26 cellular contexts compared by ENCODE assay signal in the genomic region with DNA sequence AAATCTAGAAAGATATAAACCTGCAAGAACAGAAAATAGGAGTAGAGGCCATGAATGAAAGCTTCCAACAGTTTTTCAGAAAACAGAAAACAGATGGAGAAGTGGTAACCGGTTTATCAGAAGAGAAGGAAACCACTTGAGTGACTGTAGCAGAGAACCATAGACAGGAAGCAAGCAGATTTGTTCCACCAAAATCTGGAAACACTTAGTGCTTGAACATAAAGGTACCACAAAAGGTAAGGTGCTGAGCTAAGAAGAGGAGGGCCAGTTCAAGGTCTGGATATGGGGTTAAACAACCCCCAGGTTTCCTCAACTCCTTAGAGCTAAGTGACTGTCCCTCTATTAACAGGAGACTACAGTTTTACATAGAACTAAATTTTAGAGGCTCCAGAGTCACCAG. TPM values are rescaled to one million over a fixed set of nuclear protein-coding genes. Genes with fewer than 3 reads are reported as not detected.
DNase-seq lines count a peak whose midpoint lies in the region; ATAC-seq lines count a peak whose summit lies in the region.
"Had no signal": no experiment of that assay in that cellular context is flagged by ENCODE, and none has a peak within 500 bp of the region (broad histone marks: within the 10 kb centered on the region; RNA-seq: fewer than 3 reads in every experiment).

No MANE protein-coding gene starts in this region.

- POLR2A ChIA-PET in activated naive CD8-positive, alpha-beta T cell treated with anti-CD3 and anti-CD28 coated beads, Interleukin-2, amount 10 ng/mL, durations not matched to agents 7 days and 5 days (lab: Charles Lee), result interaction anchor here (1.0 to 1.5 kb wide), 2 partner anchors 10 to 12 kb away, joined by 4 to 5 read pairs; partner anchors contain the start of genes ACOT13 and TDP2

- peaks cover 17% of the 10 kb centered on the region for H3K36me3 ChIP-seq in thymus (ENCODE audit: control insufficient read depth, insufficient read depth)
- H3K36me3 ChIP-seq in H7 (replicated peaks; ENCODE audit: control insufficient read depth, insufficient read depth, low read length), result peaks cover 6% of the 10 kb centered on the region

- 16% methylated on average over 1 of the region's 1 CpG for WGBS in thymus

- DNase-seq in activated naive CD8-positive, alpha-beta T cell treated with anti-CD3 and anti-CD28 coated beads, Interleukin-2, amount 10 ng/mL, durations not matched to agents 7 days and 5 days, result no peak
- no peak for DNase-seq in activated naive CD8-positive, alpha-beta T cell treated with anti-CD3 and anti-CD28 coated beads for 36 hours
- DNase-seq in T-helper 17 cell, result no peak
- no peak for DNase-seq in H7
- DNase-seq: activated CD4-positive, alpha-beta T cell treated with anti-CD3 and anti-CD28 coated beads, Interleukin-2, amount 50 U/mL, for 48 hours; activated T-cell treated with anti-CD3 and anti-CD28 coated beads, Interleukin-2, amount 50 U/mL, for 48 hours; C1 segment of cervical spinal cord; cerebellar nuclear complex; HCEC 1CT; NCI-H1436 treated with DMSO at 0.1 percent for 48 hours; NCI-H510A; NK-92 treated with Interleukin-12 subunit alpha and Interleukin-12 subunit beta, amount 100 ng/mL, for 24 hours; SIG-M5; stimulated activated CD4-positive, alpha-beta T cell treated with anti-CD3 and anti-CD28 coated beads, Interleukin-1b, Interleukin-23, amount 100 ng/mL, for 48 hours; testis had no signal

- H3K4me3 ChIP-seq in thymus (ENCODE audit: low read length), result no peak overlapping the region
- no peak overlapping the region for H3K4me3 ChIP-seq in H7 (ENCODE audit: insufficient read depth, low read depth, low read length)
- H3K4me3 ChIP-seq: skin epidermis, testis, vagina had no signal

- no peak overlapping the region for H3K4me3 Mint-ChIP-seq in activated naive CD8-positive, alpha-beta T cell treated with anti-CD3 and anti-CD28 coated beads, Interleukin-2, amount 10 ng/mL, durations not matched to agents 7 days and 5 days
- no peak overlapping the region for H3K4me3 Mint-ChIP-seq in activated naive CD8-positive, alpha-beta T cell treated with anti-CD3 and anti-CD28 coated beads for 36 hours
- no peak overlapping the region for H3K4me3 Mint-ChIP-seq in T-helper 17 cell
- no peak overlapping the region for H3K4me3 Mint-ChIP-seq in dendritic cell treated with granulocyte-macrophage colony-stimulating factor and Interleukin-4, amounts not matched to agents 40 ng/mL and 50 ng/mL, for 4 days

- intact Hi-C loops in dendritic cell treated with granulocyte-macrophage colony-stimulating factor and Interleukin-4, amounts not matched to agents 40 ng/mL and 50 ng/mL, for 4 days (cut with micrococcal nuclease), result loop anchor here (5.0 kb wide), 1 partner anchor 117 kb away; the partner anchor contains the start of gene GMNN

- peak overlapping the region; percentile 12 for H3K27ac ChIP-seq in thymus (ENCODE audit: low read depth)
- H3K27ac ChIP-seq: epithelial cell of prostate, skin epidermis, testis, vagina had no signal

- no peaks in the 10 kb centered on the region for H3K9me3 Mint-ChIP-seq in activated naive CD8-positive, alpha-beta T cell treated with anti-CD3 and anti-CD28 coated beads, Interleukin-2, amount 10 ng/mL, durations not matched to agents 7 days and 5 days
- H3K9me3 Mint-ChIP-seq in activated naive CD8-positive, alpha-beta T cell treated with anti-CD3 and anti-CD28 coated beads for 36 hours, result no peaks in the 10 kb centered on the region
- H3K9me3 Mint-ChIP-seq in dendritic cell treated with granulocyte-macrophage colony-stimulating factor and Interleukin-4, amounts not matched to agents 40 ng/mL and 50 ng/mL, for 4 days, result no peaks in the 10 kb centered on the region

- peak; percentile 76 for ATAC-seq in activated naive CD8-positive, alpha-beta T cell treated with anti-CD3 and anti-CD28 coated beads, Interleukin-2, amount 10 ng/mL, durations not matched to agents 7 days and 5 days (ENCODE audit: low read depth)
- ATAC-seq in T-helper 17 cell (no peak), GM18858 (IDR thresholded peaks at IDR 0.05; ENCODE audit: unreplicated experiment) (no peak), GM19328 (IDR thresholded peaks at IDR 0.05; ENCODE audit: unreplicated experiment) (no peak)

- H3K9me3 ChIP-seq in T-helper 17 cell (ENCODE audit: control insufficient read depth, low read length, poor library complexity, severe bottlenecking), result no peaks in the 10 kb centered on the region
- no peaks in the 10 kb centered on the region for H3K9me3 ChIP-seq in thymus (ENCODE audit: control insufficient read depth)
- H3K9me3 ChIP-seq: testis, vagina had no signal

- peaks cover 26% of the 10 kb centered on the region for H3K36me3 Mint-ChIP-seq in activated naive CD8-positive, alpha-beta T cell treated with anti-CD3 and anti-CD28 coated beads, Interleukin-2, amount 10 ng/mL, durations not matched to agents 7 days and 5 days
- peaks cover 23% of the 10 kb centered on the region for H3K36me3 Mint-ChIP-seq in activated naive CD8-positive, alpha-beta T cell treated with anti-CD3 and anti-CD28 coated beads for 36 hours
- H3K36me3 Mint-ChIP-seq in T-helper 17 cell (ENCODE audit: low read depth), result peaks cover 15% of the 10 kb centered on the region
- H3K36me3 Mint-ChIP-seq in dendritic cell treated with granulocyte-macrophage colony-stimulating factor and Interleukin-4, amounts not matched to agents 40 ng/mL and 50 ng/mL, for 4 days (ENCODE audit: low read depth), result peaks cover 67% of the 10 kb centered on the region

- no peaks in the 10 kb centered on the region for H3K27me3 Mint-ChIP-seq in activated naive CD8-positive, alpha-beta T cell treated with anti-CD3 and anti-CD28 coated beads, Interleukin-2, amount 10 ng/mL, durations not matched to agents 7 days and 5 days
- no peaks in the 10 kb centered on the region for H3K27me3 Mint-ChIP-seq in activated naive CD8-positive, alpha-beta T cell treated with anti-CD3 and anti-CD28 coated beads for 36 hours
- no peaks in the 10 kb centered on the region for H3K27me3 Mint-ChIP-seq in T-helper 17 cell
- H3K27me3 Mint-ChIP-seq in dendritic cell treated with granulocyte-macrophage colony-stimulating factor and Interleukin-4, amounts not matched to agents 40 ng/mL and 50 ng/mL, for 4 days, result no peaks in the 10 kb centered on the region
- H3K27me3 Mint-ChIP-seq: activated naive CD8-positive, alpha-beta T cell had no signal

- H3K4me1 Mint-ChIP-seq in activated naive CD8-positive, alpha-beta T cell treated with anti-CD3 and anti-CD28 coated beads, Interleukin-2, amount 10 ng/mL, durations not matched to agents 7 days and 5 days, result peaks cover 15% of the 10 kb centered on the region
- H3K4me1 Mint-ChIP-seq in activated naive CD8-positive, alpha-beta T cell treated with anti-CD3 and anti-CD28 coated beads for 36 hours, result peaks cover 11% of the 10 kb centered on the region
- H3K4me1 Mint-ChIP-seq in T-helper 17 cell, result peaks cover 24% of the 10 kb centered on the region
- H3K4me1 Mint-ChIP-seq in dendritic cell treated with granulocyte-macrophage colony-stimulating factor and Interleukin-4, amounts not matched to agents 40 ng/mL and 50 ng/mL, for 4 days (ENCODE audit: low read depth), result peaks cover 28% of the 10 kb centered on the region

- H3K27me3 ChIP-seq in thymus (ENCODE audit: control insufficient read depth, insufficient read depth), result no peaks in the 10 kb centered on the region
- H3K27me3 ChIP-seq in H7 (ENCODE audit: control insufficient read depth, insufficient read depth, low read length), result no peaks in the 10 kb centered on the region
- H3K27me3 ChIP-seq: testis, vagina had no signal

- H3K27ac Mint-ChIP-seq in activated naive CD8-positive, alpha-beta T cell treated with anti-CD3 and anti-CD28 coated beads, Interleukin-2, amount 10 ng/mL, durations not matched to agents 7 days and 5 days, result no peak overlapping the region
- H3K27ac Mint-ChIP-seq in activated naive CD8-positive, alpha-beta T cell treated with anti-CD3 and anti-CD28 coated beads for 36 hours, result no peak overlapping the region
- peak overlapping the region; percentile 70 for H3K27ac Mint-ChIP-seq in T-helper 17 cell
- H3K27ac Mint-ChIP-seq in dendritic cell treated with granulocyte-macrophage colony-stimulating factor and Interleukin-4, amounts not matched to agents 40 ng/mL and 50 ng/mL, for 4 days, result peak overlapping the region; percentile 21

- H3K4me1 ChIP-seq in thymus (ENCODE audit: control insufficient read depth, insufficient read depth, low read length), result no peaks in the 10 kb centered on the region
- H3K4me1 ChIP-seq: testis had no signal

RNA-seq across cellular contexts. Expression of gene KIAA0319, which starts 9.2 kb away (rescaled TPM):
- under 1 TPM in 1 of 2 experiments, not detected in 1; 0.06 TPM for total RNA-seq in activated naive CD8-positive, alpha-beta T cell treated with anti-CD3 and anti-CD28 coated beads, Interleukin-2, amount 10 ng/mL, durations not matched to agents 7 days and 5 days
- total RNA-seq in activated naive CD8-positive, alpha-beta T cell treated with anti-CD3 and anti-CD28 coated beads for 36 hours, result under 1 TPM; 0.08 to 0.10 TPM
- under 1 TPM; 0.07 to 0.16 TPM for total RNA-seq in T-helper 17 cell
- polyA plus RNA-seq in thymus, result 0.23 TPM
- total RNA-seq in H7 (2014; rRNA removed; shearing (Covaris generic)), result 0.07 and 0.15 TPM in 2 replicates
- total RNA-seq: lung microvascular endothelial cell, osteocyte, renal cortical epithelial cell had no signal

RNA-seq across cellular contexts. Expression of gene TDP2, which starts 11.5 kb away (rescaled TPM):
- total RNA-seq in activated naive CD8-positive, alpha-beta T cell treated with anti-CD3 and anti-CD28 coated beads, Interleukin-2, amount 10 ng/mL, durations not matched to agents 7 days and 5 days, result 10 to 100 TPM; 48.9 to 54.5 TPM
- 10 to 100 TPM; 43.7 to 45.9 TPM for total RNA-seq in activated naive CD8-positive, alpha-beta T cell treated with anti-CD3 and anti-CD28 coated beads for 36 hours
- 10 to 100 TPM; 35.6 to 42.0 TPM for total RNA-seq in T-helper 17 cell
- 69.9 TPM for polyA plus RNA-seq in thymus
- 15.6 and 15.7 TPM in 2 replicates for total RNA-seq in H7 (2014; rRNA removed; shearing (Covaris generic))

RNA-seq across cellular contexts. Expression of gene ACOT13, which starts 11.6 kb away (rescaled TPM):
- 10 to 100 TPM; 16.6 to 20.6 TPM for total RNA-seq in activated naive CD8-positive, alpha-beta T cell treated with anti-CD3 and anti-CD28 coated beads, Interleukin-2, amount 10 ng/mL, durations not matched to agents 7 days and 5 days
- total RNA-seq in activated naive CD8-positive, alpha-beta T cell treated with anti-CD3 and anti-CD28 coated beads for 36 hours, result 10 to 100 TPM; 22.9 to 24.2 TPM
- 1 to 10 TPM; 2.9 to 5.3 TPM for total RNA-seq in T-helper 17 cell
- 29.4 TPM for polyA plus RNA-seq in thymus
- total RNA-seq in H7 (2014; rRNA removed; shearing (Covaris generic)), result 6.7 and 12.4 TPM in 2 replicates

Comparison
In these comparisons a context has a peak if more than half of its experiments do, and no peak if none do; other contexts are left out.
1. H3K27ac Mint-ChIP-seq: peak in T-helper 17 cell (single experiment) and dendritic cell treated with granulocyte-macrophage colony-stimulating factor and Interleukin-4, amounts not matched to agents 40 ng/mL and 50 ng/mL, for 4 days (single experiment); none in activated naive CD8-positive, alpha-beta T cell treated with anti-CD3 and anti-CD28 coated beads, Interleukin-2, amount 10 ng/mL, durations not matched to agents 7 days and 5 days (single experiment) and activated naive CD8-positive, alpha-beta T cell treated with anti-CD3 and anti-CD28 coated beads for 36 hours (single experiment).